ENCODE assay signal across 7 cellular contexts in genomic region chr14:104563742-104564615, GRCh38. TPM values are rescaled to one million over a fixed set of nuclear protein-coding genes. Genes with fewer than 3 reads are reported as not detected.
DNase-seq lines count a peak whose midpoint lies in the region; ATAC-seq and TF ChIP-seq lines count a peak whose summit lies in the region.

No MANE protein-coding gene starts in this region.

- intact Hi-C loops in activated CD4-positive, alpha-beta T cell treated with anti-CD3 and anti-CD28 coated beads, Interleukin-2, amount 10 ng/mL, durations not matched to agents 24 days and 14 days (cut with micrococcal nuclease) = loop anchor here (2.0 to 5.0 kb wide), 2 partner anchors 427 to 485 kb away; partner anchors contain the start of gene KIF26A
- intact Hi-C loops in colonic mucosa (cut with DNase I) = loop anchor here (2.0 to 10.0 kb wide), 2 partner anchors 427 to 469 kb away; no protein-coding TSS in a partner anchor
- intact Hi-C loops in left lung (cut with DNase I) = loop anchor here (5.0 to 10.0 kb wide), 2 partner anchors 427 to 429 kb away; partner anchors contain the start of gene KIF26A (in 2 of the 2)

- DNase-seq in NCI-H2196 treated with DMSO at 0.1 percent for 48 hours (lab: John Stamatoyannopoulos, UW; ENCODE audit: unreplicated experiment) = peak; percentile 12
- DNase-seq in activated CD4-positive, alpha-beta T cell treated with anti-CD3 and anti-CD28 coated beads, Interleukin-2, amount 10 ng/mL, durations not matched to agents 24 days and 14 days = peak; percentile 88
- DNase-seq in colonic mucosa = peak; percentile 70
- DNase-seq in left lung = peak; percentile 54 to 87
- DNase-seq in stimulated activated CD4-positive, alpha-beta T cell treated with anti-CD3 and anti-CD28 coated beads, TNF-alpha, amount 100 ng/mL, for 24 hours (ENCODE audit: low read depth in 3 of 3) = peak; percentile 32 to 63 (median 33)

- H3K9me3 Mint-ChIP-seq in activated CD4-positive, alpha-beta T cell treated with anti-CD3 and anti-CD28 coated beads, Interleukin-2, amount 10 ng/mL, durations not matched to agents 24 days and 14 days = no peaks in the 10 kb centered on the region

- H3K4me1 Mint-ChIP-seq in activated CD4-positive, alpha-beta T cell treated with anti-CD3 and anti-CD28 coated beads, Interleukin-2, amount 10 ng/mL, durations not matched to agents 24 days and 14 days = no peaks in the 10 kb centered on the region

- no peak overlapping the region for H3K9ac ChIP-seq in colonic mucosa (ENCODE audit: low read depth in 2 of 2, low read length in 2 of 2)

- TF ChIP-seq CTCF in GM12875 (IDR thresholded peaks at IDR 0.05; ENCODE audit: borderline replicate concordance, insufficient read depth, low read depth, low read length) (peak; percentile 79), colonic mucosa (IDR thresholded peaks at IDR 0.05) (peak; percentile 59), left lung (IDR thresholded peaks at IDR 0.05) (peak; percentile 73 to 77)

- no peaks in the 10 kb centered on the region for H3K9me3 ChIP-seq in colonic mucosa
- H3K9me3 ChIP-seq in left lung = no peaks in the 10 kb centered on the region

- H3K27ac ChIP-seq in colonic mucosa (no peak overlapping the region), left lung (no peak overlapping the region)

- H3K36me3 Mint-ChIP-seq in activated CD4-positive, alpha-beta T cell treated with anti-CD3 and anti-CD28 coated beads, Interleukin-2, amount 10 ng/mL, durations not matched to agents 24 days and 14 days (ENCODE audit: low read depth) = no peaks in the 10 kb centered on the region

- H3K36me3 ChIP-seq in colonic mucosa = no peaks in the 10 kb centered on the region
- H3K36me3 ChIP-seq in left lung = no peaks in the 10 kb centered on the region

- no peak overlapping the region for H3K27ac Mint-ChIP-seq in activated CD4-positive, alpha-beta T cell treated with anti-CD3 and anti-CD28 coated beads, Interleukin-2, amount 10 ng/mL, durations not matched to agents 24 days and 14 days

- H3K4me3 ChIP-seq in GM12875 (ENCODE audit: low read depth, low read length) (no peak overlapping the region), colonic mucosa (no peak overlapping the region), left lung (no peak overlapping the region)

- ATAC-seq in left lung (peak; percentile 87), HG03571 (IDR thresholded peaks at IDR 0.05; ENCODE audit: unreplicated experiment) (no peak)

- H3K27me3 ChIP-seq in colonic mucosa (no peaks in the 10 kb centered on the region), left lung (peaks cover 0 to 59% of the 10 kb centered on the region in 2 donors)

- H3K4me1 ChIP-seq in colonic mucosa (no peaks in the 10 kb centered on the region), left lung (peaks cover 0 to 5% of the 10 kb centered on the region in 2 donors)

- peaks cover 2% of the 10 kb centered on the region for H3K27me3 Mint-ChIP-seq in activated CD4-positive, alpha-beta T cell treated with anti-CD3 and anti-CD28 coated beads, Interleukin-2, amount 10 ng/mL, durations not matched to agents 24 days and 14 days

- H3K4me3 Mint-ChIP-seq in activated CD4-positive, alpha-beta T cell treated with anti-CD3 and anti-CD28 coated beads, Interleukin-2, amount 10 ng/mL, durations not matched to agents 24 days and 14 days = no peak overlapping the region

RNA-seq across cellular contexts. Expression of gene C14orf180, which starts 15.6 kb away (rescaled TPM):
- not detected in 2 replicates for total RNA-seq in activated CD4-positive, alpha-beta T cell treated with anti-CD3 and anti-CD28 coated beads, Interleukin-2, amount 10 ng/mL, durations not matched to agents 24 days and 14 days
- total RNA-seq in colonic mucosa = under 1 TPM in 1 of 2 donors, not detected in 1; 0.13 TPM
- total RNA-seq in left lung = not detected

RNA-seq across cellular contexts. Expression of gene TMEM179, which starts 40.6 kb away (rescaled TPM):
- total RNA-seq in activated CD4-positive, alpha-beta T cell treated with anti-CD3 and anti-CD28 coated beads, Interleukin-2, amount 10 ng/mL, durations not matched to agents 24 days and 14 days = 0.28 TPM in 1 of 2 replicates, not detected in the other
- under 1 TPM in 1 of 2 donors, not detected in 1; 0.69 TPM for total RNA-seq in colonic mucosa
- total RNA-seq in left lung = under 1 TPM in 1 of 2 donors, not detected in 1; 0.73 TPM

Comparison
In these comparisons a context has a peak if more than half of its experiments do, and no peak if none do; other contexts are left out.
1. DNase-seq: peak in every context shown above with its lines; median percentile 88 in activated CD4-positive, alpha-beta T cell treated with anti-CD3 and anti-CD28 coated beads, Interleukin-2, amount 10 ng/mL, durations not matched to agents 24 days and 14 days; 70 in left lung; 70 in colonic mucosa; 33 in stimulated activated CD4-positive, alpha-beta T cell treated with anti-CD3 and anti-CD28 coated beads, TNF-alpha, amount 100 ng/mL, for 24 hours; 12 in NCI-H2196 treated with DMSO at 0.1 percent for 48 hours.